In the genomic region with DNA sequence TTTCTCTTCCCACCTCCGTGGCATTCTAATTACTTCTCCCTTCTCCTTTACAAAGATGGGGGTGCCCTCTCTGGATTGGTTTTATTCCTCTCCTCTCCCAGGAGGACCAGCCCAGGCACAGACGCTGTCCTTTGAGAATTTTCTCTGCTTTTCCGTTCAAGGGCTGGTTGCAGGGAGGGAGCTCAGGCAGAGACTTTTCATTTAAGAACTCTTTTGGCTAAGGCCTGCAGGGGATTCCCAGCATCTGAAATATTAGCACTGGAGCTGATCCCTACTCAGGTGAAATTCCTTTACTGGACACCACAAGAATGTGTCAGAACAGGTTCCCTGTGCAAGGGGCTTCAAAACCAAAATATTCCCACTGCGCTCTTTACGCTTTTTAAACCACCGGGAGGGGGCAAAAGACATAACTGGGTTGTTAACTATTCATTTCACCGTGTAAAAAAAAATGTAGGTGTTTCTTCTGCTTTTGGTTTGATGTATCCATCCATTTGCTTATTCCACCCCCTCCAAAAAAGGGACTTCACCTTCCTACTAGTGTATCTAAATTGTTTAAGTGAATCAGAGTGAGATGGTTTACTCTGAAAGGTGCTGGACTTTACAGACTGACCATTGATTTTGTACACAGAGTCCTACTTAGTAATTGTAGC, we compare ENCODE assay signal across 1 cellular context.
TF ChIP-seq lines count a peak whose summit lies in the region.

No MANE protein-coding gene starts in this region.

TF ChIP-seq in HepG2, 621 proteins besides CTCF, POLR2A, EP300 and RAD21 (continued from another document and continues in another):
- TF ChIP-seq, protein P1, sequence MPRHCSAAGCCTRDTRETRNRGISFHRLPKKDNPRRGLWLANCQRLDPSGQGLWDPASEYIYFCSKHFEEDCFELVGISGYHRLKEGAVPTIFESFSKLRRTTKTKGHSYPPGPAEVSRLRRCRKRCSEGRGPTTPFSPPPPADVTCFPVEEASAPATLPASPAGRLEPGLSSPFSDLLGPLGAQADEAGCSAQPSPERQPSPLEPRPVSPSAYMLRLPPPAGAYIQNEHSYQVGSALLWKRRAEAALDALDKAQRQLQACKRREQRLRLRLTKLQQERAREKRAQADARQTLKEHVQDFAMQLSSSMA (CRISPR knock-in tag; IDR thresholded peaks at IDR 0.05), result no peak
- TF ChIP-seq, protein P2, sequence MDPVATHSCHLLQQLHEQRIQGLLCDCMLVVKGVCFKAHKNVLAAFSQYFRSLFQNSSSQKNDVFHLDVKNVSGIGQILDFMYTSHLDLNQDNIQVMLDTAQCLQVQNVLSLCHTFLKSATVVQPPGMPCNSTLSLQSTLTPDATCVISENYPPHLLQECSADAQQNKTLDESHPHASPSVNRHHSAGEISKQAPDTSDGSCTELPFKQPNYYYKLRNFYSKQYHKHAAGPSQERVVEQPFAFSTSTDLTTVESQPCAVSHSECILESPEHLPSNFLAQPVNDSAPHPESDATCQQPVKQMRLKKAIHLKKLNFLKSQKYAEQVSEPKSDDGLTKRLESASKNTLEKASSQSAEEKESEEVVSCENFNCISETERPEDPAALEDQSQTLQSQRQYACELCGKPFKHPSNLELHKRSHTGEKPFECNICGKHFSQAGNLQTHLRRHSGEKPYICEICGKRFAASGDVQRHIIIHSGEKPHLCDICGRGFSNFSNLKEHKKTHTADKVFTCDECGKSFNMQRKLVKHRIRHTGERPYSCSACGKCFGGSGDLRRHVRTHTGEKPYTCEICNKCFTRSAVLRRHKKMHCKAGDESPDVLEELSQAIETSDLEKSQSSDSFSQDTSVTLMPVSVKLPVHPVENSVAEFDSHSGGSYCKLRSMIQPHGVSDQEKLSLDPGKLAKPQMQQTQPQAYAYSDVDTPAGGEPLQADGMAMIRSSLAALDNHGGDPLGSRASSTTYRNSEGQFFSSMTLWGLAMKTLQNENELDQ (CRISPR knock-in tag; IDR thresholded peaks at IDR 0.05; ENCODE audit: borderline replicate concordance), result no peak
- TF ChIP-seq SAP130 (CRISPR knock-in tag; IDR thresholded peaks at IDR 0.05; ENCODE audit: low read depth) (peak; percentile 44), ZNF331 (CRISPR knock-in tag; IDR thresholded peaks at IDR 0.05) (no peak), DNMT3B (CRISPR knock-in tag; conservative IDR thresholded peaks at IDR 0.05) (0 out of 2 replicates have a peak, but pooled peaks have one; percentile 7), SOX6 (IDR thresholded peaks at IDR 0.05) (no peak), SOX6 (CRISPR knock-in tag; IDR thresholded peaks at IDR 0.05) (peak; percentile 39; the same call in 1 of the 2 replicates), HDAC1 (CRISPR knock-in tag; IDR thresholded peaks at IDR 0.05) (0 out of 2 replicates have a peak, but pooled peaks have one; percentile 21), ZNF775 (CRISPR knock-in tag; IDR thresholded peaks at IDR 0.05; ENCODE audit: borderline replicate concordance) (no peak), ZFP36L1 (CRISPR knock-in tag; IDR thresholded peaks at IDR 0.05) (no peak), ZNF558 (CRISPR knock-in tag; IDR thresholded peaks at IDR 0.05; ENCODE audit: borderline replicate concordance) (0 out of 2 replicates have a peak, but pooled peaks have one; percentile 28), KDM5A (IDR thresholded peaks at IDR 0.05; ENCODE audit: borderline replicate concordance, low read length) (peak; percentile 21; the same call in 1 of the 2 replicates), SAFB2 (CRISPR knock-in tag; IDR thresholded peaks at IDR 0.05; ENCODE audit: borderline replicate concordance, low read depth) (no peak)
- TF ChIP-seq, protein P3, sequence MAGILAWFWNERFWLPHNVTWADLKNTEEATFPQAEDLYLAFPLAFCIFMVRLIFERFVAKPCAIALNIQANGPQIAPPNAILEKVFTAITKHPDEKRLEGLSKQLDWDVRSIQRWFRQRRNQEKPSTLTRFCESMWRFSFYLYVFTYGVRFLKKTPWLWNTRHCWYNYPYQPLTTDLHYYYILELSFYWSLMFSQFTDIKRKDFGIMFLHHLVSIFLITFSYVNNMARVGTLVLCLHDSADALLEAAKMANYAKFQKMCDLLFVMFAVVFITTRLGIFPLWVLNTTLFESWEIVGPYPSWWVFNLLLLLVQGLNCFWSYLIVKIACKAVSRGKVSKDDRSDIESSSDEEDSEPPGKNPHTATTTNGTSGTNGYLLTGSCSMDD (CRISPR knock-in tag; IDR thresholded peaks at IDR 0.05), result no peak
- TF ChIP-seq, protein P4, sequence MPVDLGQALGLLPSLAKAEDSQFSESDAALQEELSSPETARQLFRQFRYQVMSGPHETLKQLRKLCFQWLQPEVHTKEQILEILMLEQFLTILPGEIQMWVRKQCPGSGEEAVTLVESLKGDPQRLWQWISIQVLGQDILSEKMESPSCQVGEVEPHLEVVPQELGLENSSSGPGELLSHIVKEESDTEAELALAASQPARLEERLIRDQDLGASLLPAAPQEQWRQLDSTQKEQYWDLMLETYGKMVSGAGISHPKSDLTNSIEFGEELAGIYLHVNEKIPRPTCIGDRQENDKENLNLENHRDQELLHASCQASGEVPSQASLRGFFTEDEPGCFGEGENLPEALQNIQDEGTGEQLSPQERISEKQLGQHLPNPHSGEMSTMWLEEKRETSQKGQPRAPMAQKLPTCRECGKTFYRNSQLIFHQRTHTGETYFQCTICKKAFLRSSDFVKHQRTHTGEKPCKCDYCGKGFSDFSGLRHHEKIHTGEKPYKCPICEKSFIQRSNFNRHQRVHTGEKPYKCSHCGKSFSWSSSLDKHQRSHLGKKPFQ (CRISPR knock-in tag; IDR thresholded peaks at IDR 0.05; ENCODE audit: insufficient replicate concordance), result peak; percentile 52
- TF ChIP-seq, protein P5, sequence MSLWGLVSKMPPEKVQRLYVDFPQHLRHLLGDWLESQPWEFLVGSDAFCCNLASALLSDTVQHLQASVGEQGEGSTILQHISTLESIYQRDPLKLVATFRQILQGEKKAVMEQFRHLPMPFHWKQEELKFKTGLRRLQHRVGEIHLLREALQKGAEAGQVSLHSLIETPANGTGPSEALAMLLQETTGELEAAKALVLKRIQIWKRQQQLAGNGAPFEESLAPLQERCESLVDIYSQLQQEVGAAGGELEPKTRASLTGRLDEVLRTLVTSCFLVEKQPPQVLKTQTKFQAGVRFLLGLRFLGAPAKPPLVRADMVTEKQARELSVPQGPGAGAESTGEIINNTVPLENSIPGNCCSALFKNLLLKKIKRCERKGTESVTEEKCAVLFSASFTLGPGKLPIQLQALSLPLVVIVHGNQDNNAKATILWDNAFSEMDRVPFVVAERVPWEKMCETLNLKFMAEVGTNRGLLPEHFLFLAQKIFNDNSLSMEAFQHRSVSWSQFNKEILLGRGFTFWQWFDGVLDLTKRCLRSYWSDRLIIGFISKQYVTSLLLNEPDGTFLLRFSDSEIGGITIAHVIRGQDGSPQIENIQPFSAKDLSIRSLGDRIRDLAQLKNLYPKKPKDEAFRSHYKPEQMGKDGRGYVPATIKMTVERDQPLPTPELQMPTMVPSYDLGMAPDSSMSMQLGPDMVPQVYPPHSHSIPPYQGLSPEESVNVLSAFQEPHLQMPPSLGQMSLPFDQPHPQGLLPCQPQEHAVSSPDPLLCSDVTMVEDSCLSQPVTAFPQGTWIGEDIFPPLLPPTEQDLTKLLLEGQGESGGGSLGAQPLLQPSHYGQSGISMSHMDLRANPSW (CRISPR knock-in tag; IDR thresholded peaks at IDR 0.05; ENCODE audit: borderline replicate concordance), result 0 out of 2 replicates have a peak, but pooled peaks have one; percentile 32
- TF ChIP-seq, protein P6, sequence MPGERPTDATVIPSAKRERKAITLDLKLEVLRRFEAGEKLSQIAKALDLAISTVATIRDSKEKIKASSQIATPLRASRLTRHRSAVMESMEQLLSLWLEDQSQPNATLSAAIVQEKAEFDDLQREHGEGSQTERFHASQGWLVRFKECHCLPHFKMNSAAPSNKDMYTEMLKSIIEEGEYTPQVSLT (CRISPR knock-in tag; IDR thresholded peaks at IDR 0.05; ENCODE audit: borderline replicate concordance, low read depth), result no peak
- TF ChIP-seq, protein P7, sequence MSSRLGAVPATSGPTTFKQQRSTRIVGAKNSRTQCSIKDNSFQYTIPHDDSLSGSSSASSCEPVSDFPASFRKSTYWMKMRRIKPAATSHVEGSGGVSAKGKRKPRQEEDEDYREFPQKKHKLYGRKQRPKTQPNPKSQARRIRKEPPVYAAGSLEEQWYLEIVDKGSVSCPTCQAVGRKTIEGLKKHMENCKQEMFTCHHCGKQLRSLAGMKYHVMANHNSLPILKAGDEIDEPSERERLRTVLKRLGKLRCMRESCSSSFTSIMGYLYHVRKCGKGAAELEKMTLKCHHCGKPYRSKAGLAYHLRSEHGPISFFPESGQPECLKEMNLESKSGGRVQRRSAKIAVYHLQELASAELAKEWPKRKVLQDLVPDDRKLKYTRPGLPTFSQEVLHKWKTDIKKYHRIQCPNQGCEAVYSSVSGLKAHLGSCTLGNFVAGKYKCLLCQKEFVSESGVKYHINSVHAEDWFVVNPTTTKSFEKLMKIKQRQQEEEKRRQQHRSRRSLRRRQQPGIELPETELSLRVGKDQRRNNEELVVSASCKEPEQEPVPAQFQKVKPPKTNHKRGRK (CRISPR knock-in tag; IDR thresholded peaks at IDR 0.05), result peak; percentile 75; the same call in 1 of the 2 replicates
- TF ChIP-seq, protein P8, sequence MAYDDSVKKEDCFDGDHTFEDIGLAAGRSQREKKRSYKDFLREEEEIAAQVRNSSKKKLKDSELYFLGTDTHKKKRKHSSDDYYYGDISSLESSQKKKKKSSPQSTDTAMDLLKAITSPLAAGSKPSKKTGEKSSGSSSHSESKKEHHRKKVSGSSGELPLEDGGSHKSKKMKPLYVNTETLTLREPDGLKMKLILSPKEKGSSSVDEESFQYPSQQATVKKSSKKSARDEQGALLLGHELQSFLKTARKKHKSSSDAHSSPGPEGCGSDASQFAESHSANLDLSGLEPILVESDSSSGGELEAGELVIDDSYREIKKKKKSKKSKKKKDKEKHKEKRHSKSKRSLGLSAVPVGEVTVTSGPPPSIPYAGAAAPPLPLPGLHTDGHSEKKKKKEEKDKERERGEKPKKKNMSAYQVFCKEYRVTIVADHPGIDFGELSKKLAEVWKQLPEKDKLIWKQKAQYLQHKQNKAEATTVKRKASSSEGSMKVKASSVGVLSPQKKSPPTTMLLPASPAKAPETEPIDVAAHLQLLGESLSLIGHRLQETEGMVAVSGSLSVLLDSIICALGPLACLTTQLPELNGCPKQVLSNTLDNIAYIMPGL (CRISPR knock-in tag; IDR thresholded peaks at IDR 0.05; ENCODE audit: borderline replicate concordance in 1 of 2, low read depth in 1 of 2), result peak in 1 of 2 experiments; percentile 15; a peak in 1 of 4 replicates
- TF ChIP-seq, protein P9, sequence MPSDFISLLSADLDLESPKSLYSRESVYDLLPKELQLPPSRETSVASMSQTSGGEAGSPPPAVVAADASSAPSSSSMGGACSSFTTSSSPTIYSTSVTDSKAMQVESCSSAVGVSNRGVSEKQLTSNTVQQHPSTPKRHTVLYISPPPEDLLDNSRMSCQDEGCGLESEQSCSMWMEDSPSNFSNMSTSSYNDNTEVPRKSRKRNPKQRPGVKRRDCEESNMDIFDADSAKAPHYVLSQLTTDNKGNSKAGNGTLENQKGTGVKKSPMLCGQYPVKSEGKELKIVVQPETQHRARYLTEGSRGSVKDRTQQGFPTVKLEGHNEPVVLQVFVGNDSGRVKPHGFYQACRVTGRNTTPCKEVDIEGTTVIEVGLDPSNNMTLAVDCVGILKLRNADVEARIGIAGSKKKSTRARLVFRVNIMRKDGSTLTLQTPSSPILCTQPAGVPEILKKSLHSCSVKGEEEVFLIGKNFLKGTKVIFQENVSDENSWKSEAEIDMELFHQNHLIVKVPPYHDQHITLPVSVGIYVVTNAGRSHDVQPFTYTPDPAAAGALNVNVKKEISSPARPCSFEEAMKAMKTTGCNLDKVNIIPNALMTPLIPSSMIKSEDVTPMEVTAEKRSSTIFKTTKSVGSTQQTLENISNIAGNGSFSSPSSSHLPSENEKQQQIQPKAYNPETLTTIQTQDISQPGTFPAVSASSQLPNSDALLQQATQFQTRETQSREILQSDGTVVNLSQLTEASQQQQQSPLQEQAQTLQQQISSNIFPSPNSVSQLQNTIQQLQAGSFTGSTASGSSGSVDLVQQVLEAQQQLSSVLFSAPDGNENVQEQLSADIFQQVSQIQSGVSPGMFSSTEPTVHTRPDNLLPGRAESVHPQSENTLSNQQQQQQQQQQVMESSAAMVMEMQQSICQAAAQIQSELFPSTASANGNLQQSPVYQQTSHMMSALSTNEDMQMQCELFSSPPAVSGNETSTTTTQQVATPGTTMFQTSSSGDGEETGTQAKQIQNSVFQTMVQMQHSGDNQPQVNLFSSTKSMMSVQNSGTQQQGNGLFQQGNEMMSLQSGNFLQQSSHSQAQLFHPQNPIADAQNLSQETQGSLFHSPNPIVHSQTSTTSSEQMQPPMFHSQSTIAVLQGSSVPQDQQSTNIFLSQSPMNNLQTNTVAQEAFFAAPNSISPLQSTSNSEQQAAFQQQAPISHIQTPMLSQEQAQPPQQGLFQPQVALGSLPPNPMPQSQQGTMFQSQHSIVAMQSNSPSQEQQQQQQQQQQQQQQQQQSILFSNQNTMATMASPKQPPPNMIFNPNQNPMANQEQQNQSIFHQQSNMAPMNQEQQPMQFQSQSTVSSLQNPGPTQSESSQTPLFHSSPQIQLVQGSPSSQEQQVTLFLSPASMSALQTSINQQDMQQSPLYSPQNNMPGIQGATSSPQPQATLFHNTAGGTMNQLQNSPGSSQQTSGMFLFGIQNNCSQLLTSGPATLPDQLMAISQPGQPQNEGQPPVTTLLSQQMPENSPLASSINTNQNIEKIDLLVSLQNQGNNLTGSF (CRISPR knock-in tag; IDR thresholded peaks at IDR 0.05), result no peak
- TF ChIP-seq, protein P10, sequence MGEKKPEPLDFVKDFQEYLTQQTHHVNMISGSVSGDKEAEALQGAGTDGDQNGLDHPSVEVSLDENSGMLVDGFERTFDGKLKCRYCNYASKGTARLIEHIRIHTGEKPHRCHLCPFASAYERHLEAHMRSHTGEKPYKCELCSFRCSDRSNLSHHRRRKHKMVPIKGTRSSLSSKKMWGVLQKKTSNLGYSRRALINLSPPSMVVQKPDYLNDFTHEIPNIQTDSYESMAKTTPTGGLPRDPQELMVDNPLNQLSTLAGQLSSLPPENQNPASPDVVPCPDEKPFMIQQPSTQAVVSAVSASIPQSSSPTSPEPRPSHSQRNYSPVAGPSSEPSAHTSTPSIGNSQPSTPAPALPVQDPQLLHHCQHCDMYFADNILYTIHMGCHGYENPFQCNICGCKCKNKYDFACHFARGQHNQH (CRISPR knock-in tag; IDR thresholded peaks at IDR 0.05), result 0 out of 2 replicates have a peak, but pooled peaks have one; percentile 10
- TF ChIP-seq, protein P11, sequence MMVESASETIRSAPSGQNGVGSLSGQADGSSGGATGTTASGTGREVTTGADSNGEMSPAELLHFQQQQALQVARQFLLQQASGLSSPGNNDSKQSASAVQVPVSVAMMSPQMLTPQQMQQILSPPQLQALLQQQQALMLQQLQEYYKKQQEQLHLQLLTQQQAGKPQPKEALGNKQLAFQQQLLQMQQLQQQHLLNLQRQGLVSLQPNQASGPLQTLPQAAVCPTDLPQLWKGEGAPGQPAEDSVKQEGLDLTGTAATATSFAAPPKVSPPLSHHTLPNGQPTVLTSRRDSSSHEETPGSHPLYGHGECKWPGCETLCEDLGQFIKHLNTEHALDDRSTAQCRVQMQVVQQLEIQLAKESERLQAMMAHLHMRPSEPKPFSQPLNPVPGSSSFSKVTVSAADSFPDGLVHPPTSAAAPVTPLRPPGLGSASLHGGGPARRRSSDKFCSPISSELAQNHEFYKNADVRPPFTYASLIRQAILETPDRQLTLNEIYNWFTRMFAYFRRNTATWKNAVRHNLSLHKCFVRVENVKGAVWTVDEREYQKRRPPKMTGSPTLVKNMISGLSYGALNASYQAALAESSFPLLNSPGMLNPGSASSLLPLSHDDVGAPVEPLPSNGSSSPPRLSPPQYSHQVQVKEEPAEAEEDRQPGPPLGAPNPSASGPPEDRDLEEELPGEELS (CRISPR knock-in tag; IDR thresholded peaks at IDR 0.05), result no peak
